In the genomic region with DNA sequence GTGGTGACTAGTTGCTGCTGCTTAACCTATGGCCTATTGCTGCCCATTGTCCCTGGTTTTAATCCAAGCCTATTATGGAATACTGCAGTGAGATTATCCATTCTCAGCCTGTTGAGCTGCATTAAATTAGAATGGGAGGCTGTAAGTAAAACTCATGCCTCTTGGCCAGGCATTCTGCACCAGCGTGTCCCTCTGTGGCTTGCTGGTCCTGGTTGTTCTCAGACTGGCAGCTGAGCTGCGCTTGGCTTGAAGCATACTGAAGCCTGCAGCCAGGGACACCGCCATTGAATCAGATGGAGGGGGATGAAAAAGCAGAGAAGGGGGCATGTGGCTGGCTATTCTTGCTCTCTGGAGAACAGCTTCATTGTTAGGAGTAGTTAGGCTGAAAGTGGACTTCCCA, we compare ENCODE assay signal across 1 cellular context.
TF ChIP-seq lines count a peak whose summit lies in the region.

No MANE protein-coding gene starts in this region.

TF ChIP-seq in HepG2, 621 proteins besides CTCF, POLR2A, EP300 and RAD21:
- TF ChIP-seq, protein P1, sequence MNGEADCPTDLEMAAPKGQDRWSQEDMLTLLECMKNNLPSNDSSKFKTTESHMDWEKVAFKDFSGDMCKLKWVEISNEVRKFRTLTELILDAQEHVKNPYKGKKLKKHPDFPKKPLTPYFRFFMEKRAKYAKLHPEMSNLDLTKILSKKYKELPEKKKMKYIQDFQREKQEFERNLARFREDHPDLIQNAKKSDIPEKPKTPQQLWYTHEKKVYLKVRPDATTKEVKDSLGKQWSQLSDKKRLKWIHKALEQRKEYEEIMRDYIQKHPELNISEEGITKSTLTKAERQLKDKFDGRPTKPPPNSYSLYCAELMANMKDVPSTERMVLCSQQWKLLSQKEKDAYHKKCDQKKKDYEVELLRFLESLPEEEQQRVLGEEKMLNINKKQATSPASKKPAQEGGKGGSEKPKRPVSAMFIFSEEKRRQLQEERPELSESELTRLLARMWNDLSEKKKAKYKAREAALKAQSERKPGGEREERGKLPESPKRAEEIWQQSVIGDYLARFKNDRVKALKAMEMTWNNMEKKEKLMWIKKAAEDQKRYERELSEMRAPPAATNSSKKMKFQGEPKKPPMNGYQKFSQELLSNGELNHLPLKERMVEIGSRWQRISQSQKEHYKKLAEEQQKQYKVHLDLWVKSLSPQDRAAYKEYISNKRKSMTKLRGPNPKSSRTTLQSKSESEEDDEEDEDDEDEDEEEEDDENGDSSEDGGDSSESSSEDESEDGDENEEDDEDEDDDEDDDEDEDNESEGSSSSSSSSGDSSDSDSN (CRISPR knock-in tag; IDR thresholded peaks at IDR 0.05) = no peak
- TF ChIP-seq POLR2G (IDR thresholded peaks at IDR 0.05; ENCODE audit: low read depth, low read length) (peak; percentile 28; the same call in 1 of the 2 replicates), RBM22 (optimal IDR thresholded peaks at IDR 0.05; ENCODE audit: low read length) (peak; percentile 93)
